ENCODE assay signal across 1 cellular context in the genomic region with DNA sequence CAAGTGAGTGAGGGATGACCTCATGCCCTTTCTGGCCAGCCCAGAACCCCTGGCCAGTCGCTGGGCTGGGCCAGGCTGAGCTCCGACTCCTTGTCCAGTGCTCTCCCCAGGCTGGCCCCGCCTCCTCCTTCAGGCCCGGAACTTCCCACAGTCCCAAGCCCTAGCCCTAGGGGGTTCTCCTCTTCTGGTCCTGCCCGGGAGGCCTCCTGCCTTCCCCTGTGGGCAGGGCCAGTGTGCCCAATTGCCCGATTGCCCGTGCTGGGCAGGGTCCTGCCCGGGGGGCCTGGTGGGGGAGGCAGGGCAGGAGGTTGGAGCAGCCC.
TF ChIP-seq lines count a peak whose summit lies in the region.

No MANE protein-coding gene starts in this region.

TF ChIP-seq in IMR-90, 13 proteins besides CTCF, POLR2A, EP300 and RAD21:
- TF ChIP-seq FOS (IDR thresholded peaks at IDR 0.05; ENCODE audit: low read depth, low read length) (no peak), CHD1 (IDR thresholded peaks at IDR 0.05; ENCODE audit: low read depth, low read length) (no peak), MAFK (IDR thresholded peaks at IDR 0.05; ENCODE audit: low read depth, low read length) (no peak), BHLHE40 (IDR thresholded peaks at IDR 0.05; ENCODE audit: low read depth, low read length) (no peak), MAZ (IDR thresholded peaks at IDR 0.05; ENCODE audit: borderline replicate concordance, low read depth, low read length) (no peak), SMC3 (IDR thresholded peaks at IDR 0.05; ENCODE audit: low read depth, low read length) (no peak), MXI1 (IDR thresholded peaks at IDR 0.05; ENCODE audit: borderline replicate concordance, low read depth, low read length) (no peak)
- TF ChIP-seq, protein P1, sequence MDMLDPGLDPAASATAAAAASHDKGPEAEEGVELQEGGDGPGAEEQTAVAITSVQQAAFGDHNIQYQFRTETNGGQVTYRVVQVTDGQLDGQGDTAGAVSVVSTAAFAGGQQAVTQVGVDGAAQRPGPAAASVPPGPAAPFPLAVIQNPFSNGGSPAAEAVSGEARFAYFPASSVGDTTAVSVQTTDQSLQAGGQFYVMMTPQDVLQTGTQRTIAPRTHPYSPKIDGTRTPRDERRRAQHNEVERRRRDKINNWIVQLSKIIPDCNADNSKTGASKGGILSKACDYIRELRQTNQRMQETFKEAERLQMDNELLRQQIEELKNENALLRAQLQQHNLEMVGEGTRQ (IDR thresholded peaks at IDR 0.05; ENCODE audit: low read depth, low read length), result no peak
- TF ChIP-seq, protein P2, sequence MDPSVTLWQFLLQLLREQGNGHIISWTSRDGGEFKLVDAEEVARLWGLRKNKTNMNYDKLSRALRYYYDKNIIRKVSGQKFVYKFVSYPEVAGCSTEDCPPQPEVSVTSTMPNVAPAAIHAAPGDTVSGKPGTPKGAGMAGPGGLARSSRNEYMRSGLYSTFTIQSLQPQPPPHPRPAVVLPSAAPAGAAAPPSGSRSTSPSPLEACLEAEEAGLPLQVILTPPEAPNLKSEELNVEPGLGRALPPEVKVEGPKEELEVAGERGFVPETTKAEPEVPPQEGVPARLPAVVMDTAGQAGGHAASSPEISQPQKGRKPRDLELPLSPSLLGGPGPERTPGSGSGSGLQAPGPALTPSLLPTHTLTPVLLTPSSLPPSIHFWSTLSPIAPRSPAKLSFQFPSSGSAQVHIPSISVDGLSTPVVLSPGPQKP (IDR thresholded peaks at IDR 0.05; ENCODE audit: borderline replicate concordance, low read depth, low read length), result no peak
